8 cellular contexts compared by ENCODE assay signal in genomic region chr19:46346821-46347571, GRCh38. TPM values are rescaled to one million over a fixed set of nuclear protein-coding genes. Genes with fewer than 3 reads are reported as not detected.
A peak's percentile ranks its signal among the peaks of the same experiment; 100 is the strongest.
DNase-seq lines count a peak whose midpoint lies in the region; TF ChIP-seq lines count a peak whose summit lies in the region.

Gene PPP5C, plus strand, starts transcription at chr19:46347087. Its CDS starts 10 bp downstream, at chr19:46347097.

- H3K4me3 ChIP-seq in HEK293 (ENCODE audit: low read depth, low read length) (peak within 1 kb of the TSS; percentile 98), NB4 (ENCODE audit: low read depth, low read length) (peak within 1 kb of the TSS; percentile 88), SK-N-SH (ENCODE audit: low read depth in 2 of 2, low read length in 1 of 2) (peak within 1 kb of the TSS; percentile 88 to 98), suprapubic skin (peak within 1 kb of the TSS; percentile 85)

- CTCF ChIA-PET in HEK293 (lab: Yijun Ruan, JAX): interaction anchor here (0.5 to 3.1 kb wide), 44 partner anchors 9 to 1985 kb away, joined by 3 to 31 read pairs (median 4); no protein-coding TSS in a partner anchor
- CTCF ChIA-PET in SK-N-SH (lab: Yijun Ruan, JAX): interaction anchor here (0.6 to 2.7 kb wide), 26 partner anchors 10 to 772 kb away, joined by 3 to 26 read pairs (median 3); partner anchors contain the start of gene HIF3A

- H3K27me3 ChIP-seq in SK-N-SH (ENCODE audit: insufficient read depth) (peaks cover 4% of the 10 kb centered on the region; the same call in 1 of the 2 replicates), suprapubic skin (no peaks in the 10 kb centered on the region)

- H3K79me2 ChIP-seq in SK-N-SH (ENCODE audit: insufficient read depth): peaks cover 50% of the 10 kb centered on the region

- peak; percentile 52 for TF ChIP-seq RAD21 in SK-N-SH (IDR thresholded peaks at IDR 0.05; ENCODE audit: low read length)

- H2AFZ ChIP-seq in SK-N-SH (ENCODE audit: low read depth): peak within 1 kb of the TSS; percentile 97

- POLR2A ChIA-PET in HEK293 (lab: Yijun Ruan, JAX): interaction anchor here (0.6 to 1.1 kb wide), 5 partner anchors 10 to 90 kb away, joined by 3 to 8 read pairs (median 4); partner anchors contain the start of gene CCDC8
- POLR2A ChIA-PET in SK-N-SH (lab: Yijun Ruan, JAX): interaction anchor here (1.6 kb wide), 1 partner anchor 66 kb away, joined by 3 read pairs; no protein-coding TSS in a partner anchor

- no peaks in the 10 kb centered on the region for H3K9me3 ChIP-seq in HEK293 (ENCODE audit: control insufficient read depth, insufficient read depth, low read depth, low read length)
- no peaks in the 10 kb centered on the region for H3K9me3 ChIP-seq in SK-N-SH
- no peaks in the 10 kb centered on the region for H3K9me3 ChIP-seq in suprapubic skin

- DNase-seq in GDM1 (lab: John Stamatoyannopoulos, UW): peak; percentile 94
- peak; percentile 100 for DNase-seq in NB4 (ENCODE audit: low read depth)
- peak; percentile 97 for DNase-seq in SK-N-SH
- peak; percentile 91 for DNase-seq in activated naive CD4-positive, alpha-beta T cell treated with anti-CD3 and anti-CD28 coated beads, Interleukin-2, amount 50 U/mL, for 16 hours
- peak; percentile 83 for DNase-seq in globus pallidus (ENCODE audit: low spot score)
- peak; percentile 78 for DNase-seq in occipital lobe (lab: John Stamatoyannopoulos, UW)
- DNase-seq in suprapubic skin (ENCODE audit: low spot score in 2 of 2): peak; percentile 93

- H3K36me3 ChIP-seq in HEK293 (ENCODE audit: control insufficient read depth in 2 of 2, insufficient read depth in 1 of 2, low read length in 2 of 2) (peaks cover 5 to 29% of the 10 kb centered on the region in 2 experiments; a peak in 2 of 3 replicates), SK-N-SH (replicated peaks in 1 of 2; ENCODE audit: control insufficient read depth in 1 of 2, insufficient read depth in 2 of 2, low read length in 1 of 2) (no peaks in the 10 kb centered on the region), suprapubic skin (no peaks in the 10 kb centered on the region)

- peaks cover 19% of the 10 kb centered on the region for H3K4me1 ChIP-seq in HEK293 (ENCODE audit: control insufficient read depth, insufficient read depth, low read length)
- peaks cover 21 to 34% of the 10 kb centered on the region in 2 experiments for H3K4me1 ChIP-seq in SK-N-SH (ENCODE audit: control insufficient read depth in 1 of 2, insufficient read depth in 2 of 2, low read depth in 1 of 2, low read length in 1 of 2)
- peaks cover 50% of the 10 kb centered on the region for H3K4me1 ChIP-seq in suprapubic skin

- peak within 1 kb of the TSS; percentile 97 for H3K9ac ChIP-seq in SK-N-SH

- no peaks in the 10 kb centered on the region for H3K9me2 ChIP-seq in SK-N-SH

- TF ChIP-seq CTCF in HEK293 (tag by site-specific recombination; IDR thresholded peaks at IDR 0.05) (peak; percentile 100), NB4 (IDR thresholded peaks at IDR 0.05; ENCODE audit: low read depth, low read length) (peak; percentile 100), SK-N-SH (IDR thresholded peaks at IDR 0.05) (peak; percentile 97), suprapubic skin (IDR thresholded peaks at IDR 0.05) (peak; percentile 41 to 89)

- under 1% methylated on average over 26 of the region's 62 CpGs for WGBS in SK-N-SH (ENCODE audit: low lambda C conversion rate)
- under 1% methylated on average over 35 of the region's 62 CpGs for WGBS in suprapubic skin

- H3K27ac ChIP-seq in HEK293 (ENCODE audit: extremely low read depth, low read depth, low read length) (peak within 1 kb of the TSS; percentile 93), SK-N-SH (ENCODE audit: low read depth in 2 of 2, low read length in 1 of 2) (peak within 1 kb of the TSS; percentile 67 to 88), suprapubic skin (peak within 1 kb of the TSS; percentile 77)

- peak; percentile 97 for TF ChIP-seq POLR2A in NB4 (IDR thresholded peaks at IDR 0.05; ENCODE audit: extremely low read depth, insufficient read length)
- TF ChIP-seq POLR2A in suprapubic skin (IDR thresholded peaks at IDR 0.05): peak in 1 of 2 donors; percentile 5

- peak within 1 kb of the TSS; percentile 80 for H3K4me2 ChIP-seq in SK-N-SH

- TF ChIP-seq EP300 in SK-N-SH (IDR thresholded peaks at IDR 0.05; ENCODE audit: borderline replicate concordance in 1 of 2, low read depth in 1 of 2, low read length in 1 of 2) (no peak; a peak in 1 of 4 replicates), suprapubic skin (IDR thresholded peaks at IDR 0.05) (no peak)

- peaks cover 27% of the 10 kb centered on the region for H4K20me1 ChIP-seq in SK-N-SH (ENCODE audit: insufficient read depth)

- H3F3A ChIP-seq in SK-N-SH (replicated peaks; ENCODE audit: insufficient read depth): no peaks in the 10 kb centered on the region

TF ChIP-seq in HEK293, 187 proteins besides CTCF, POLR2A, EP300 and RAD21 (continues in another document):
- TF ChIP-seq ZNF76 (tag by site-specific recombination; IDR thresholded peaks at IDR 0.05; ENCODE audit: borderline replicate concordance, low read depth) (0 out of 2 replicates have a peak, but pooled peaks have one; percentile 22), YY1 (tag by site-specific recombination; IDR thresholded peaks at IDR 0.05) (peak; percentile 86), ZNF558 (tag by site-specific recombination; IDR thresholded peaks at IDR 0.05) (no peak), ZNF530 (tag by site-specific recombination; IDR thresholded peaks at IDR 0.05; ENCODE audit: low read depth) (no peak), TCF7L2 (IDR thresholded peaks at IDR 0.05; ENCODE audit: borderline replicate concordance, low read depth, low read length) (no peak), OSR2 (tag by site-specific recombination; IDR thresholded peaks at IDR 0.05) (no peak), ZNF571 (tag by site-specific recombination; IDR thresholded peaks at IDR 0.05) (no peak), ZNF549 (tag by site-specific recombination; IDR thresholded peaks at IDR 0.05) (no peak), ZNF202 (tag by site-specific recombination; IDR thresholded peaks at IDR 0.05; ENCODE audit: borderline replicate concordance) (no peak), ZNF776 (tag by site-specific recombination; IDR thresholded peaks at IDR 0.05; ENCODE audit: borderline replicate concordance) (no peak), ZNF501 (tag by site-specific recombination; IDR thresholded peaks at IDR 0.05) (peak; percentile 88), KLF7 (tag by site-specific recombination; IDR thresholded peaks at IDR 0.05; ENCODE audit: borderline replicate concordance) (peak; percentile 80; the same call in 1 of the 2 replicates), ZNF660 (tag by site-specific recombination; IDR thresholded peaks at IDR 0.05) (peak; percentile 55; the same call in 1 of the 2 replicates), ZNF843 (tag by site-specific recombination; IDR thresholded peaks at IDR 0.05) (peak; percentile 27), ZNF211 (tag by site-specific recombination; IDR thresholded peaks at IDR 0.05; ENCODE audit: low read depth) (no peak), ZNF529 (tag by site-specific recombination; IDR thresholded peaks at IDR 0.05; ENCODE audit: insufficient replicate concordance) (no peak), ZBTB21 (tag by site-specific recombination; IDR thresholded peaks at IDR 0.05) (no peak)

TF ChIP-seq in SK-N-SH, 30 proteins besides CTCF, POLR2A, EP300 and RAD21 (continues in another document):
- TF ChIP-seq PBX3 (IDR thresholded peaks at IDR 0.05): peak; percentile 93
- no peak for TF ChIP-seq NFIC (IDR thresholded peaks at IDR 0.05; ENCODE audit: borderline replicate concordance)
- TF ChIP-seq SMC3 (IDR thresholded peaks at IDR 0.05; ENCODE audit: low read depth, low read length): peak; percentile 31
- no peak for TF ChIP-seq IRF3 (IDR thresholded peaks at IDR 0.05; ENCODE audit: low read depth, low read length)
- peak; percentile 52 for TF ChIP-seq SIN3A (IDR thresholded peaks at IDR 0.05; ENCODE audit: borderline replicate concordance, low read depth, low read length)
- peak; percentile 79 for TF ChIP-seq TAF1 (IDR thresholded peaks at IDR 0.05; ENCODE audit: borderline replicate concordance, low read depth, low read length)
- TF ChIP-seq RFX5 (IDR thresholded peaks at IDR 0.05; ENCODE audit: low read length): no peak
- no peak for TF ChIP-seq FOXM1 (IDR thresholded peaks at IDR 0.05; ENCODE audit: low read depth)
- TF ChIP-seq NRF1 (IDR thresholded peaks at IDR 0.05; ENCODE audit: low read depth, low read length): peak; percentile 95
- TF ChIP-seq GATA2 (CRISPR knock-in tag; IDR thresholded peaks at IDR 0.05): no peak
- no peak for TF ChIP-seq FOSL2 (IDR thresholded peaks at IDR 0.05; ENCODE audit: borderline replicate concordance, low read depth)
- TF ChIP-seq CHD2 (IDR thresholded peaks at IDR 0.05; ENCODE audit: low read length, partially characterized antibody): no peak
- peak; percentile 88 for TF ChIP-seq YY1 (IDR thresholded peaks at IDR 0.05; ENCODE audit: low read depth)
- peak; percentile 89 for TF ChIP-seq POLR2AphosphoS5 (IDR thresholded peaks at IDR 0.05; ENCODE audit: low read depth, low read length)
- TF ChIP-seq, protein P1, sequence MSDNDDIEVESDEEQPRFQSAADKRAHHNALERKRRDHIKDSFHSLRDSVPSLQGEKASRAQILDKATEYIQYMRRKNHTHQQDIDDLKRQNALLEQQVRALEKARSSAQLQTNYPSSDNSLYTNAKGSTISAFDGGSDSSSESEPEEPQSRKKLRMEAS (IDR thresholded peaks at IDR 0.05; ENCODE audit: low read depth): peak; percentile 49

RNA-seq across cellular contexts. Expression of gene PPP5C, which starts in this region (rescaled TPM):
- 131 and 162 TPM in 2 replicates for polyA plus RNA-seq in SK-N-SH (2012; rRNA removed)
- 70.0 and 97.9 TPM in 2 replicates for polyA plus RNA-seq in SK-N-SH (2012; cell fraction: cytosol; rRNA removed)
- 258 and 261 TPM in 2 replicates for polyA plus RNA-seq in SK-N-SH (2012; cell fraction: nucleus; rRNA removed)
- 53.0 TPM for total RNA-seq in occipital lobe
- 10 to 100 TPM; 38.2 to 66.0 (median 51.3) TPM for total RNA-seq in suprapubic skin

Comparison
In these comparisons a context has a peak if more than half of its experiments do, and no peak if none do; other contexts are left out.
1. Peak in every context shown above with its lines: DNase-seq, H3K4me3 ChIP-seq and H3K27ac ChIP-seq.